In genomic region chr3:15478300-15478979, GRCh38 we compare ENCODE assay signal across 2 cellular contexts.
TF ChIP-seq lines count a peak whose summit lies in the region.

No MANE protein-coding gene starts in this region.

TF ChIP-seq in liver, 16 proteins besides CTCF, POLR2A, EP300 and RAD21:
- TF ChIP-seq EGR1 (IDR thresholded peaks at IDR 0.05; ENCODE audit: low read depth in 2 of 2) (no peak), RXRA (IDR thresholded peaks at IDR 0.05) (peak; percentile 19 to 25)
TF ChIP-seq in liver: peak in this region for 1.

TF ChIP-seq in HepG2, 621 proteins besides CTCF, POLR2A, EP300 and RAD21:
- no peak for TF ChIP-seq PRMT3 (CRISPR knock-in tag; IDR thresholded peaks at IDR 0.05; ENCODE audit: borderline replicate concordance, low read depth)
- TF ChIP-seq SMAD1 (CRISPR knock-in tag; IDR thresholded peaks at IDR 0.05; ENCODE audit: borderline replicate concordance, low read depth): no peak
- TF ChIP-seq SETDB1 (CRISPR knock-in tag; IDR thresholded peaks at IDR 0.05; ENCODE audit: borderline replicate concordance): no peak
- no peak for TF ChIP-seq CENPT (CRISPR knock-in tag; IDR thresholded peaks at IDR 0.05; ENCODE audit: low read depth)
- TF ChIP-seq DPF2 (CRISPR knock-in tag; IDR thresholded peaks at IDR 0.05; ENCODE audit: borderline replicate concordance, low read depth): no peak
- TF ChIP-seq NFE2L2 (IDR thresholded peaks at IDR 0.05; ENCODE audit: low read length): no peak
- TF ChIP-seq HMG20A (CRISPR knock-in tag; IDR thresholded peaks at IDR 0.05; ENCODE audit: borderline replicate concordance): no peak
- TF ChIP-seq RXRA (CRISPR knock-in tag; IDR thresholded peaks at IDR 0.05): no peak
- TF ChIP-seq CEBPG (CRISPR knock-in tag; IDR thresholded peaks at IDR 0.05): no peak
- no peak for TF ChIP-seq ZNF367 (CRISPR knock-in tag; IDR thresholded peaks at IDR 0.05; ENCODE audit: borderline replicate concordance)
- TF ChIP-seq ZNF7 (CRISPR knock-in tag; IDR thresholded peaks at IDR 0.05): no peak
- TF ChIP-seq MAFF (IDR thresholded peaks at IDR 0.05; ENCODE audit: low read depth, low read length): no peak
- TF ChIP-seq RNF219 (CRISPR knock-in tag; IDR thresholded peaks at IDR 0.05): no peak
- no peak for TF ChIP-seq ZKSCAN1 (IDR thresholded peaks at IDR 0.05; ENCODE audit: low read length)
- no peak for TF ChIP-seq SMAD3 (CRISPR knock-in tag; IDR thresholded peaks at IDR 0.05)
- no peak for TF ChIP-seq ZBTB39 (CRISPR knock-in tag; IDR thresholded peaks at IDR 0.05)
- no peak for TF ChIP-seq GATAD2A (CRISPR knock-in tag; IDR thresholded peaks at IDR 0.05)
- no peak for TF ChIP-seq SMARCE1 (IDR thresholded peaks at IDR 0.05; ENCODE audit: borderline replicate concordance)
- TF ChIP-seq ZNF777 (CRISPR knock-in tag; IDR thresholded peaks at IDR 0.05): no peak
- TF ChIP-seq ZNF609 (CRISPR knock-in tag; IDR thresholded peaks at IDR 0.05; ENCODE audit: borderline replicate concordance): no peak
